In genomic region chr4:102736636-102737549, GRCh38 we compare ENCODE assay signal across 14 cellular contexts. TPM values are rescaled to one million over a fixed set of nuclear protein-coding genes. Genes with fewer than 3 reads are reported as not detected.
A peak's percentile ranks its signal among the peaks of the same experiment; 100 is the strongest.
DNase-seq lines count a peak whose midpoint lies in the region; ATAC-seq and TF ChIP-seq lines count a peak whose summit lies in the region.
"Had no signal": no experiment of that assay in that cellular context is flagged by ENCODE, and none has a peak within 500 bp of the region (broad histone marks: within the 10 kb centered on the region; RNA-seq: fewer than 3 reads in every experiment).

No MANE protein-coding gene starts in this region.

- intact Hi-C loops in heart right ventricle (cut with DNase I) (no loop called here), esophagus muscularis mucosa (cut with DNase I) (no loop called here)

- no peak overlapping the region for H4K91ac ChIP-seq in trophoblast cell (ENCODE audit: low read depth, low read length)

- H2AK5ac ChIP-seq in trophoblast cell (ENCODE audit: low read length), result peak overlapping the region; percentile 42

- H3K79me1 ChIP-seq in trophoblast cell (ENCODE audit: low read length), result peaks cover 4% of the 10 kb centered on the region

- H4K12ac ChIP-seq in trophoblast cell (ENCODE audit: low read depth, low read length), result no peak overlapping the region

- no peak overlapping the region for H4K8ac ChIP-seq in trophoblast cell (ENCODE audit: low read depth, low read length)

- H3K23ac ChIP-seq in trophoblast cell (ENCODE audit: low read length), result no peak overlapping the region

- H3K27ac ChIP-seq in cardiac muscle cell (peak overlapping the region; percentile 7), heart right ventricle (peak overlapping the region in 1 of 10 donors; percentile 16), esophagus muscularis mucosa (replicated peaks in 1 of 4) (no peak overlapping the region), trophoblast cell (ENCODE audit: low read depth, low read length) (peak overlapping the region; percentile 66)
- H3K27ac ChIP-seq: ovary had no signal

- H3K9me3 ChIP-seq in cardiac muscle cell (ENCODE audit: low read depth), result no peaks in the 10 kb centered on the region
- peaks cover 0 to 27% (median 10%) of the 10 kb centered on the region in 11 donors for H3K9me3 ChIP-seq in heart right ventricle
- H3K9me3 ChIP-seq in esophagus muscularis mucosa, result no peaks in the 10 kb centered on the region
- peaks cover 2% of the 10 kb centered on the region for H3K9me3 ChIP-seq in trophoblast cell (ENCODE audit: insufficient read depth, low read depth, low read length)

- TF ChIP-seq CTCF in cardiac muscle cell (IDR thresholded peaks at IDR 0.05; ENCODE audit: low read depth, low read length) (no peak), heart right ventricle (IDR thresholded peaks at IDR 0.05) (no peak), esophagus muscularis mucosa (IDR thresholded peaks at IDR 0.05) (no peak), GM13976 (IDR thresholded peaks at IDR 0.05; ENCODE audit: borderline replicate concordance, control extremely low read depth, extremely low read depth, insufficient read depth, missing control alignments) (no peak)

- no peak overlapping the region for H2AFZ ChIP-seq in trophoblast cell (ENCODE audit: insufficient read depth, low read length, poor library complexity)

- H2BK120ac ChIP-seq in trophoblast cell (ENCODE audit: insufficient read depth, low read length, poor library complexity), result no peak overlapping the region

- no peak for TF ChIP-seq EP300 in esophagus muscularis mucosa (IDR thresholded peaks at IDR 0.05)

- H3K79me2 ChIP-seq in trophoblast cell (ENCODE audit: control insufficient read depth, insufficient read depth, low read length, poor library complexity), result peaks cover 5% of the 10 kb centered on the region

- 83 to 87% methylated on average over 11 of the region's 11 CpGs for WGBS in heart right ventricle, 2 donors
- WGBS in esophagus muscularis mucosa, result 90% methylated on average over 11 of the region's 11 CpGs
- no CpG with 5 or more reads among the region's 11 CpGs for WGBS in trophoblast cell (ENCODE audit: extremely low coverage, insufficient coverage, insufficient read length)

- H3K14ac ChIP-seq in trophoblast cell (ENCODE audit: low read length), result no peak overlapping the region

- peak overlapping the region; percentile 54 for H3K18ac ChIP-seq in trophoblast cell (ENCODE audit: low read length)

- H3K4me1 ChIP-seq in cardiac muscle cell (ENCODE audit: low read depth), result peaks cover 33% of the 10 kb centered on the region
- H3K4me1 ChIP-seq in heart right ventricle, result peaks cover 0 to 31% (median 13%) of the 10 kb centered on the region in 9 donors
- peaks cover 0 to 13% (median 7%) of the 10 kb centered on the region in 4 donors for H3K4me1 ChIP-seq in esophagus muscularis mucosa
- H3K4me1 ChIP-seq in trophoblast cell (ENCODE audit: control insufficient read depth in 1 of 2, insufficient read depth in 2 of 2, low read length in 2 of 2), result peaks cover 21 to 29% of the 10 kb centered on the region in 2 experiments

- H2BK12ac ChIP-seq in trophoblast cell (ENCODE audit: low read length), result peak overlapping the region; percentile 13

- no peak overlapping the region for H3K4me3 ChIP-seq in cardiac muscle cell
- no peak overlapping the region for H3K4me3 ChIP-seq in heart right ventricle
- no peak overlapping the region for H3K4me3 ChIP-seq in esophagus muscularis mucosa
- no peak overlapping the region for H3K4me3 ChIP-seq in trophoblast cell (ENCODE audit: low read depth, low read length)
- H3K4me3 ChIP-seq: ovary had no signal

- peak overlapping the region; percentile 65 for H3K4ac ChIP-seq in trophoblast cell (ENCODE audit: low read depth, low read length)

- H3K9ac ChIP-seq in trophoblast cell (ENCODE audit: low read length), result no peak overlapping the region

- no peak for DNase-seq in cardiac muscle cell (ENCODE audit: low read depth in 1 of 2, low spot score in 1 of 2)
- DNase-seq in heart right ventricle, result no peak
- peak; percentile 11 for DNase-seq in NCI-H226
- peak; percentile 39 for DNase-seq in esophagus muscularis mucosa (ENCODE audit: extremely low spot score)
- DNase-seq in trophoblast cell, result no peak
- no peak for DNase-seq in 8988T
- DNase-seq in GM13976 (ENCODE audit: low spot score), result no peak
- DNase-seq: activated CD8-positive, alpha-beta memory T cell treated with anti-CD3 and anti-CD28 coated beads for 24 hours; aorta; NCI-H2227 treated with DMSO at 0.1 percent for 48 hours; ovary; small intestine; stimulated activated naive CD4-positive, alpha-beta T cell treated with Interleukin-2 at 50 U/mL for 16 hours had no signal

- TF ChIP-seq POLR2A in esophagus muscularis mucosa (IDR thresholded peaks at IDR 0.05; ENCODE audit: low read depth), result no peak

- in situ Hi-C loops in GM13976 (cut with MboI; ENCODE audit: low sequenced_read_pairs, unreplicated experiment), result no loop called here

- no peak overlapping the region for H3K4me2 ChIP-seq in trophoblast cell (ENCODE audit: low read length)

- H3K27me3 ChIP-seq in cardiac muscle cell (no peaks in the 10 kb centered on the region), heart right ventricle (no peaks in the 10 kb centered on the region), esophagus muscularis mucosa (no peaks in the 10 kb centered on the region), trophoblast cell (ENCODE audit: insufficient read depth, low read length) (no peaks in the 10 kb centered on the region)
- H3K27me3 ChIP-seq: ovary had no signal

- H2BK5ac ChIP-seq in trophoblast cell (ENCODE audit: low read depth, low read length, poor library complexity), result peak overlapping the region; percentile 57

- ATAC-seq in heart right ventricle (no peak), GM18511 (IDR thresholded peaks at IDR 0.05; ENCODE audit: unreplicated experiment) (no peak)

- peaks cover 4% of the 10 kb centered on the region for H3K36me3 ChIP-seq in cardiac muscle cell
- peaks cover 0 to 10% (median 0%) of the 10 kb centered on the region in 9 donors for H3K36me3 ChIP-seq in heart right ventricle
- peaks cover 0 to 4% (median 0%) of the 10 kb centered on the region in 4 donors for H3K36me3 ChIP-seq in esophagus muscularis mucosa
- peaks cover 2 to 7% of the 10 kb centered on the region in 2 experiments for H3K36me3 ChIP-seq in trophoblast cell (ENCODE audit: control insufficient read depth in 1 of 2, insufficient read depth in 2 of 2, low read length in 2 of 2)
- H3K36me3 ChIP-seq: ovary had no signal

RNA-seq across cellular contexts. Expression of gene MANBA, which starts 23.9 kb away (rescaled TPM):
- total RNA-seq in cardiac muscle cell (74.5 and 82.3 TPM in 2 replicates), heart right ventricle (10 to 100 TPM; 17.9 to 47.7 (median 28.5) TPM), esophagus muscularis mucosa (10 to 100 TPM; 22.1 to 24.9 (median 24.5) TPM)
- polyA plus RNA-seq in cardiac muscle cell (49.5 and 58.8 TPM in 2 replicates), heart right ventricle (10 to 100 TPM in 1 of 2 donors, 1 to 10 TPM in 1; 8.9 to 10.7 TPM)
- polyA plus RNA-seq in trophoblast cell (2013), result 113 and 115 TPM in 2 replicates

Comparison
In these comparisons a context has a peak if more than half of its experiments do, and no peak if none do; other contexts are left out.
1. DNase-seq: peak in NCI-H226 (single experiment) and esophagus muscularis mucosa (single experiment); none in cardiac muscle cell (0 of 2), heart right ventricle (0 of 2), trophoblast cell (0 of 2), 8988T (single experiment) and GM13976 (single experiment).
2. H3K27ac ChIP-seq: peak in cardiac muscle cell (single experiment) and trophoblast cell (single experiment); none in esophagus muscularis mucosa (0 of 4).